ENCODE assay signal across 8 cellular contexts in genomic region chr4:26325191-26325590, GRCh38. TPM values are rescaled to one million over a fixed set of nuclear protein-coding genes. Genes with fewer than 3 reads are reported as not detected.
DNase-seq lines count a peak whose midpoint lies in the region; ATAC-seq, FAIRE-seq and TF ChIP-seq lines count a peak whose summit lies in the region.

No MANE protein-coding gene starts in this region.

- H3K4me1 Mint-ChIP-seq in activated CD4-positive, alpha-beta T cell treated with anti-CD3 and anti-CD28 coated beads, Interleukin-2, amount 10 ng/mL, durations not matched to agents 7 days and 5 days = peaks cover 35% of the 10 kb centered on the region

- H3K36me3 ChIP-seq in lower lobe of right lung = no peaks in the 10 kb centered on the region

- TF ChIP-seq CTCF in WI38 (IDR thresholded peaks at IDR 0.05; ENCODE audit: low read depth, low read length) (peak; percentile 38; the same call in 1 of the 2 replicates), lower lobe of right lung (IDR thresholded peaks at IDR 0.05) (peak; percentile 21)

- CTCF ChIA-PET in activated CD4-positive, alpha-beta T cell treated with anti-CD3 and anti-CD28 coated beads, Interleukin-2, amount 10 ng/mL, durations not matched to agents 7 days and 5 days (lab: Charles Lee) = interaction anchor here (0.8 to 1.9 kb wide), 18 partner anchors 31 to 338 kb away, joined by 3 to 11 read pairs (median 4); no protein-coding TSS in a partner anchor

- intact Hi-C loops in lower lobe of right lung (cut with DNase I) = no loop called here

- ATAC-seq in lower lobe of right lung = no peak

- no peaks in the 10 kb centered on the region for H3K27me3 Mint-ChIP-seq in activated CD4-positive, alpha-beta T cell treated with anti-CD3 and anti-CD28 coated beads, Interleukin-2, amount 10 ng/mL, durations not matched to agents 7 days and 5 days

- H3K27ac ChIP-seq in lower lobe of right lung = no peak overlapping the region

- H3K4me1 ChIP-seq in lower lobe of right lung = peaks cover 41% of the 10 kb centered on the region

- no peaks in the 10 kb centered on the region for H3K9me3 ChIP-seq in lower lobe of right lung

- no peak overlapping the region for H3K4me3 Mint-ChIP-seq in activated CD4-positive, alpha-beta T cell treated with anti-CD3 and anti-CD28 coated beads, Interleukin-2, amount 10 ng/mL, durations not matched to agents 7 days and 5 days

- H3K27ac Mint-ChIP-seq in activated CD4-positive, alpha-beta T cell treated with anti-CD3 and anti-CD28 coated beads, Interleukin-2, amount 10 ng/mL, durations not matched to agents 7 days and 5 days = no peak overlapping the region

- no peak for FAIRE-seq in RCC 7860 (lab: Jason Lieb, UNC)

- H3K4me3 ChIP-seq in WI38 (ENCODE audit: low read depth, low read length) (no peak overlapping the region), lower lobe of right lung (no peak overlapping the region)

- POLR2A ChIA-PET in activated CD4-positive, alpha-beta T cell treated with anti-CD3 and anti-CD28 coated beads, Interleukin-2, amount 10 ng/mL, durations not matched to agents 7 days and 5 days (lab: Charles Lee) = interaction anchor here (0.7 to 1.7 kb wide), 2 partner anchors 249 to 455 kb away, joined by 3 to 5 read pairs; no protein-coding TSS in a partner anchor

- DNase-seq in activated CD4-positive, alpha-beta T cell treated with anti-CD3 and anti-CD28 coated beads, Interleukin-2, amount 10 ng/mL, durations not matched to agents 7 days and 5 days = peak; percentile 58
- DNase-seq in activated CD4-positive, alpha-beta T cell treated with anti-CD3 and anti-CD28 coated beads, Interleukin-2, amount 50 U/mL, for 1 hour = no peak
- peak; percentile 56 for DNase-seq in HuH-7 (ENCODE audit: low spot score)
- no peak for DNase-seq in lower lobe of right lung
- DNase-seq in RCC 7860 (ENCODE audit: low spot score) = no peak
- DNase-seq in NCI-H2107 treated with DMSO at 0.1 percent for 48 hours (lab: John Stamatoyannopoulos, UW; ENCODE audit: unreplicated experiment) = no peak
- no peak for DNase-seq in NK-92 (lab: John Stamatoyannopoulos, UW; ENCODE audit: unreplicated experiment)

- H3K36me3 Mint-ChIP-seq in activated CD4-positive, alpha-beta T cell treated with anti-CD3 and anti-CD28 coated beads, Interleukin-2, amount 10 ng/mL, durations not matched to agents 7 days and 5 days (ENCODE audit: low read depth) = peaks cover 4% of the 10 kb centered on the region

- H3K9me3 Mint-ChIP-seq in activated CD4-positive, alpha-beta T cell treated with anti-CD3 and anti-CD28 coated beads, Interleukin-2, amount 10 ng/mL, durations not matched to agents 7 days and 5 days = no peaks in the 10 kb centered on the region

- no peaks in the 10 kb centered on the region for H3K27me3 ChIP-seq in lower lobe of right lung (ENCODE audit: low read depth)

RNA-seq across cellular contexts. Expression of gene RBPJ, which starts 4.4 kb away (rescaled TPM):
- 10 to 100 TPM; 66.4 to 74.9 TPM for total RNA-seq in activated CD4-positive, alpha-beta T cell treated with anti-CD3 and anti-CD28 coated beads, Interleukin-2, amount 10 ng/mL, durations not matched to agents 7 days and 5 days
- 118 TPM for total RNA-seq in lower lobe of right lung

Comparison
In these comparisons a context has a peak if more than half of its experiments do, and no peak if none do; other contexts are left out.
1. DNase-seq: peak in activated CD4-positive, alpha-beta T cell treated with anti-CD3 and anti-CD28 coated beads, Interleukin-2, amount 10 ng/mL, durations not matched to agents 7 days and 5 days (single experiment) and HuH-7 (single experiment); none in activated CD4-positive, alpha-beta T cell treated with anti-CD3 and anti-CD28 coated beads, Interleukin-2, amount 50 U/mL, for 1 hour (single experiment), lower lobe of right lung (single experiment), RCC 7860 (single experiment), NCI-H2107 treated with DMSO at 0.1 percent for 48 hours (single experiment) and NK-92 (single experiment).